ENCODE assay signal across 8 cellular contexts in the genomic region with DNA sequence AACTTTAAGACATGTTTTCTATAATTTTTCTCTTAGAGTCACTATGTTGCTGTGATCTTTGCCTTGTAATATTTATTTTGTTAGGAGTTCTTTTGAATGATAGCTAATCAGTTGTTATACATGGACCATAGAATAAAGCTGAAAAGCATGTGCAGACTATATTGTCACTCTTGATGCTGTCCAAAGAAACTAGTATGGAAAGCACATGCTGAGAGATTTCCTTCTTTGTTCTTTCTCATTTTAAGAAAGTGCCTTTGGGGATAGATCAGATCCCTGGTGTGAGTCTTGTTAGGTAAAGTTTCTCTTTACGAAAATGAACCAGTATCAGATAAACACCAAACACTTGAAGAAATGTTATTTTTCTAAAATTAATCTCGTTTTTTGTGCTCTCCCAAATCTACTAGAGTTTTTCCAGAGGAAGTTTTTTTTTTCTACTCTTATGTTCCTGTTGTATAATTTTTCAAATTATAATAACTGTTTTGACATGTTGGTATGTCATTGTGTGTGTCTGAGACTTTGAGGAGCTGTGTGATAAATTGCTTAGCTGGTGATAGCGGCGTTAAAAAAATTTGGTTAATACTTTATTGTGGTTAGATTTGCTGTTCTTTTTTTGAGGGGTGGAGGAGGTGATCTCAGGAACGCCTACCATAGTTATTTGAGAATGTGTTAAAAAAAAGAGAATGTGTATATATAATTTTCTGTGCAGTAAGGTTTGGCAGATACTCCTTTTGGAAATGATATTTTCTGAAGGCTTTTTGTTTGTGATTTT. TPM values are rescaled to one million over a fixed set of nuclear protein-coding genes. Genes with fewer than 3 reads are reported as not detected.
DNase-seq lines count a peak whose midpoint lies in the region; TF ChIP-seq lines count a peak whose summit lies in the region.

No MANE protein-coding gene starts in this region.

- H3K27ac ChIP-seq in SK-N-MC: peak overlapping the region; percentile 64
- no peak overlapping the region for H3K27ac ChIP-seq in skeletal muscle tissue (ENCODE audit: low read depth, low read length)

- in situ Hi-C loops in HAP-1 (cut with MboI; ENCODE audit: low sequenced_read_pairs): no loop called here

- no peaks in the 10 kb centered on the region for H3K9me3 ChIP-seq in HAP-1
- no peaks in the 10 kb centered on the region for H3K9me3 ChIP-seq in SK-N-MC (ENCODE audit: low read depth, low read length)
- H3K9me3 ChIP-seq in skeletal muscle tissue (ENCODE audit: control insufficient read depth in 3 of 3, low read length in 3 of 3): no peaks in the 10 kb centered on the region

- no peaks in the 10 kb centered on the region for H3K27me3 ChIP-seq in HAP-1 (ENCODE audit: low read depth)
- H3K27me3 ChIP-seq in skeletal muscle tissue (ENCODE audit: control insufficient read depth in 3 of 3, insufficient read depth in 3 of 3, low read length in 3 of 3): no peaks in the 10 kb centered on the region

- H3K4me1 ChIP-seq in HAP-1: peaks cover 47% of the 10 kb centered on the region
- H3K4me1 ChIP-seq in skeletal muscle tissue (ENCODE audit: control insufficient read depth in 3 of 3, insufficient read depth in 3 of 3, low read length in 3 of 3): peaks cover 11 to 17% (median 13%) of the 10 kb centered on the region in 3 donors

- H3K9ac ChIP-seq in SK-N-MC (ENCODE audit: insufficient read length) (peak overlapping the region; percentile 76), skeletal muscle tissue (ENCODE audit: low read depth in 1 of 3, low read length in 3 of 3) (peak overlapping the region in 2 of 3 donors; percentile 2 to 87)

- H3K36me3 ChIP-seq in HAP-1 (replicated peaks) (no peaks in the 10 kb centered on the region), SK-N-MC (ENCODE audit: insufficient read depth, low read length) (0 out of 2 replicates have a peak, but pooled peaks cover 3% of the 10 kb centered on the region), skeletal muscle tissue (ENCODE audit: control insufficient read depth in 3 of 3, insufficient read depth in 3 of 3, low read length in 3 of 3) (no peaks in the 10 kb centered on the region)

- H3K4me3 ChIP-seq in HAP-1: peak overlapping the region; percentile 83
- peak overlapping the region; percentile 90 for H3K4me3 ChIP-seq in SK-N-MC
- peak overlapping the region; percentile 85 for H3K4me3 ChIP-seq in fibroblast of the aortic adventitia (ENCODE audit: low read depth, low read length)
- peak overlapping the region in 2 of 3 donors; percentile 7 to 89 for H3K4me3 ChIP-seq in skeletal muscle tissue (ENCODE audit: low read length in 3 of 3)

- TF ChIP-seq CTCF in fibroblast of the aortic adventitia (IDR thresholded peaks at IDR 0.05; ENCODE audit: insufficient read depth, low read length): no peak

- peak in 1 of 2 experiments; percentile 81 for DNase-seq in HAP-1 (ENCODE audit: low spot score in 2 of 2)
- no peak for DNase-seq in SK-N-MC (ENCODE audit: low read depth, low spot score)
- DNase-seq in fibroblast of the aortic adventitia (ENCODE audit: low read depth): peak; percentile 26
- no peak for DNase-seq in T-helper 9 cell
- no peak for DNase-seq in NCI-H2171 (lab: John Stamatoyannopoulos, UW)
- no peak for DNase-seq in kidney glomerular epithelial cell (lab: John Stamatoyannopoulos, UW)
- no peak for DNase-seq in NCI-H510A (lab: John Stamatoyannopoulos, UW)

RNA-seq across cellular contexts. Expression of a gene that starts 2.2 kb away (rescaled TPM):
- total RNA-seq in fibroblast of the aortic adventitia (ENCODE audit: low replicate concordance) (39.0 and 58.1 TPM in 2 replicates), skeletal muscle tissue (15.7 TPM)
